Comparison of ENCODE assay signal across 27 cellular contexts in the genomic region with DNA sequence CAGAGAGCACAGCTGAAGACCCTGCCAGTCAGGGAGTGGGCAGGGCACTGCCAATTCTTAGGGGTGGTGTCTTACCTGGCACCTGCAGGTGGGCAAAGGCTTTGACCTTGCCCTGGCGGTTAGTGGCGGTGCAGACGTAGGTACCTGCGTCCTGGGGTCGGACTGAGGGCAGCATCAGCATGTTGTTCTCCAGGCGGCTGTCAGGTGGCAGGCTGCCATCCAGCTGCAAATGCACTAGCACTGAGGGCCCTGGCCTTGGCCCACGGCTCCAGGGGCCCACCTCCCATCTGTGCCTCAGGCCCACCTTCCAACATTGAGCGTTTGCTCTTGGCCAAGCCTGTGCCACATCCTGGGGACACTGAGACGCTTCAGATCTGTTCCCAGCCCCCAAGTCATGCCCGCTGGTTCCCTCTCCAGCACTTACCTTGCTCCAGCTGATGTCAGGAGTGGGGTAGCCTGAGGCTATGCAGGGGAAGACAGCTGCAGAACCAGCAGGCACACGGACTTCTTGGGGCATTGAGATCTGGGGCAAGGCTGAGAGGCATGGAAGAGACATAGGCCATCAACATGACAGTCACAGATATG. TPM values are rescaled to one million over a fixed set of nuclear protein-coding genes. Genes with fewer than 3 reads are reported as not detected.
"Had no signal": no experiment of that assay in that cellular context is flagged by ENCODE, and none has a peak within 500 bp of the region (broad histone marks: within the 10 kb centered on the region; RNA-seq: fewer than 3 reads in every experiment).

No MANE protein-coding gene starts in this region.

- H3K4me1 Mint-ChIP-seq: activated CD4-positive, alpha-beta T cell treated with anti-CD3 and anti-CD28 coated beads, Interleukin-2, amount 10 ng/mL, durations not matched to agents 7 days and 5 days had no signal

- H3K27ac ChIP-seq: brain microvascular endothelial cell, VCaP had no signal

- H3K27me3 Mint-ChIP-seq: activated CD4-positive, alpha-beta memory T cell treated with anti-CD3 and anti-CD28 coated beads for 36 hours; activated CD4-positive, alpha-beta T cell treated with anti-CD3 and anti-CD28 coated beads, Interleukin-2, amount 10 ng/mL, durations not matched to agents 7 days and 5 days; activated naive CD8-positive, alpha-beta T cell had no signal

- ATAC-seq: activated T-cell treated with anti-CD3 and anti-CD28 coated beads, Interleukin-2, amount 50 U/mL, for 4 hours; Panc1 had no signal

- H3K27me3 ChIP-seq: brain microvascular endothelial cell had no signal

- DNase-seq: activated CD4-positive, alpha-beta memory T cell treated with anti-CD3 and anti-CD28 coated beads for 36 hours; activated CD4-positive, alpha-beta T cell treated with anti-CD3 and anti-CD28 coated beads, Interleukin-2, amount 10 ng/mL, durations not matched to agents 7 days and 5 days; activated CD4-positive, CD25-positive, alpha-beta regulatory T cell; activated CD8-positive, alpha-beta memory T cell treated with anti-CD3 and anti-CD28 coated beads for 24 hours; activated effector memory CD4-positive, alpha-beta T cell treated with anti-CD3 and anti-CD28 coated beads, Interleukin-2, amount 50 U/mL, for 16 hours; activated naive CD4-positive, alpha-beta T cell treated with anti-CD3 and anti-CD28 coated beads for 36 hours; activated T-cell treated with anti-CD3 and anti-CD28 coated beads, Interleukin-2, amount 50 U/mL, for 4 hours; brain microvascular endothelial cell; caudate nucleus; KG1; NCI-H1048; NCI-H146; NCI-H1930; NCI-H2107; NCI-H2171 treated with DMSO at 0.1 percent for 48 hours; NCI-H226; NCI-H510A; NCI-H526 treated with DMSO at 0.1 percent for 48 hours; NCI-H82; SIG-M5; T-helper 1 cell had no signal

- H3K4me3 Mint-ChIP-seq: activated CD4-positive, alpha-beta memory T cell treated with anti-CD3 and anti-CD28 coated beads for 36 hours; activated CD4-positive, alpha-beta T cell treated with anti-CD3 and anti-CD28 coated beads, Interleukin-2, amount 10 ng/mL, durations not matched to agents 7 days and 5 days; activated naive CD4-positive, alpha-beta T cell treated with anti-CD3 and anti-CD28 coated beads for 36 hours; activated naive CD8-positive, alpha-beta T cell; activated T-cell treated with anti-CD3 and anti-CD28 coated beads, Interleukin-2, amount 50 U/mL, for 4 hours had no signal

- H3K27ac Mint-ChIP-seq: activated CD4-positive, alpha-beta memory T cell treated with anti-CD3 and anti-CD28 coated beads for 36 hours; activated CD4-positive, alpha-beta T cell treated with anti-CD3 and anti-CD28 coated beads, Interleukin-2, amount 10 ng/mL, durations not matched to agents 7 days and 5 days; activated naive CD4-positive, alpha-beta T cell treated with anti-CD3 and anti-CD28 coated beads for 36 hours; activated naive CD8-positive, alpha-beta T cell had no signal

RNA-seq across cellular contexts. Expression of gene LDLRAD2, which starts 21.4 kb away (rescaled TPM):
- total RNA-seq: activated CD4-positive, alpha-beta memory T cell treated with anti-CD3 and anti-CD28 coated beads for 36 hours; activated CD4-positive, alpha-beta T cell treated with anti-CD3 and anti-CD28 coated beads, Interleukin-2, amount 10 ng/mL, durations not matched to agents 7 days and 5 days; activated naive CD4-positive, alpha-beta T cell treated with anti-CD3 and anti-CD28 coated beads for 36 hours; cerebellum; LHCN-M2; M059J had no signal
